In the genomic region with DNA sequence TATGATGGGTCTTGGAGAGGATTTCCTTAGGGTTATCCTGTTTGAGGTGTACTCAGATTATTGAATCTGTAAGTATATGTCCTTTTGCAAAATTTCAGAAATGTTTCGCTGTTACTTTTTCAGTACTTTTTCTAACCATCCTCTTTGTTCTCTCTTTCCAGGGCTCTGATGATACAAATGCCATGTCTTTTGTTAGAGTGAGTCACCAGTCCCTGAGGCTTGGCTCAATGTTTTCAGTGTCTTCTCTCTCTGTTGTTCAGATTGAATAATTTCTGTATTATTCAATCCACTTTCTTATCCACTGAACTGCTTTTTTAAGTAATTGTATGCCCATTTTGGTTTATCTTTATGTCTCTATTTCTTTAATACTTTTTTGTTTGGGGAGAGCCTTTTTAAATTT, we compare ENCODE assay signal across 23 cellular contexts.
"Had no signal": no experiment of that assay in that cellular context is flagged by ENCODE, and none has a peak within 500 bp of the region (broad histone marks: within the 10 kb centered on the region; RNA-seq: fewer than 3 reads in every experiment).

No MANE protein-coding gene starts in this region.

- H3K27me3 ChIP-seq: body of pancreas, hepatocyte, left lung, neural progenitor cell, sigmoid colon, thyroid gland, upper lobe of right lung had no signal

- H3K36me3 ChIP-seq: left lung, neural progenitor cell, sigmoid colon, thyroid gland, upper lobe of right lung had no signal

- H3K4me3 Mint-ChIP-seq: activated B cell treated with CpG ODN at 0.5 μM for 24 hours; activated CD4-positive, alpha-beta T cell treated with anti-CD3 and anti-CD28 coated beads for 36 hours; activated naive CD8-positive, alpha-beta T cell treated with anti-CD3 and anti-CD28 coated beads, Interleukin-2, amount 10 ng/mL, durations not matched to agents 7 days and 5 days; immature natural killer cell; naive thymus-derived CD4-positive, alpha-beta T cell; neural progenitor cell; T-helper 1 cell treated with Interleukin-12 subunit alpha and Interleukin-12 subunit beta and Interleukin-4 antibody, amounts not matched to agents 30 μg/mL and 1 μg/mL, for 36 hours had no signal

- H3K4me1 ChIP-seq: body of pancreas, left lung, neural progenitor cell, thyroid gland, upper lobe of right lung had no signal

- H3K4me3 ChIP-seq: body of pancreas, hepatocyte, left lung, lung, neural progenitor cell, sigmoid colon, thyroid gland, upper lobe of right lung had no signal

- ATAC-seq: activated CD4-positive, alpha-beta T cell treated with anti-CD3 and anti-CD28 coated beads for 36 hours; body of pancreas; left lung; naive thymus-derived CD4-positive, alpha-beta T cell; upper lobe of right lung had no signal

- H2AFZ ChIP-seq: hepatocyte, neural progenitor cell had no signal

- H3K9me3 ChIP-seq: body of pancreas, left lung, sigmoid colon, thyroid gland, upper lobe of right lung had no signal

- H3K36me3 Mint-ChIP-seq: activated naive CD8-positive, alpha-beta T cell treated with anti-CD3 and anti-CD28 coated beads, Interleukin-2, amount 10 ng/mL, durations not matched to agents 7 days and 5 days; immature natural killer cell; naive thymus-derived CD4-positive, alpha-beta T cell; neural progenitor cell had no signal

- H3K27ac ChIP-seq: body of pancreas, hepatocyte, left lung, neural progenitor cell, sigmoid colon, thyroid gland, upper lobe of right lung had no signal

- H3K79me2 ChIP-seq: hepatocyte had no signal

- H3K9me3 Mint-ChIP-seq: activated B cell treated with CpG ODN at 0.5 μM for 24 hours; activated naive CD8-positive, alpha-beta T cell treated with anti-CD3 and anti-CD28 coated beads, Interleukin-2, amount 10 ng/mL, durations not matched to agents 7 days and 5 days; neural progenitor cell; T-helper 1 cell treated with Interleukin-12 subunit alpha and Interleukin-12 subunit beta and Interleukin-4 antibody, amounts not matched to agents 30 μg/mL and 1 μg/mL, for 36 hours had no signal

- H3K27ac Mint-ChIP-seq: activated B cell treated with CpG ODN at 0.5 μM for 24 hours; activated CD4-positive, alpha-beta T cell treated with anti-CD3 and anti-CD28 coated beads for 36 hours; activated naive CD8-positive, alpha-beta T cell treated with anti-CD3 and anti-CD28 coated beads, Interleukin-2, amount 10 ng/mL, durations not matched to agents 7 days and 5 days; immature natural killer cell; naive thymus-derived CD4-positive, alpha-beta T cell; neural progenitor cell; T-helper 1 cell treated with Interleukin-12 subunit alpha and Interleukin-12 subunit beta and Interleukin-4 antibody, amounts not matched to agents 30 μg/mL and 1 μg/mL, for 36 hours had no signal

- H3K4me2 ChIP-seq: hepatocyte, neural progenitor cell had no signal

- DNase-seq: activated B cell treated with CpG ODN at 0.5 μM for 24 hours; activated CD4-positive, alpha-beta T cell treated with anti-CD3 and anti-CD28 coated beads for 36 hours; activated CD4-positive, alpha-beta T cell treated with anti-CD3 and anti-CD28 coated beads, Interleukin-2, amount 50 U/mL, for 4 hours; activated naive CD4-positive, alpha-beta T cell treated with Interleukin-2 at 50 U/mL for 16 hours; activated naive CD8-positive, alpha-beta T cell treated with anti-CD3 and anti-CD28 coated beads, Interleukin-2, amount 10 ng/mL, durations not matched to agents 7 days and 5 days; activated T-cell treated with anti-CD3 and anti-CD28 coated beads, Interleukin-2, amount 50 U/mL, for 48 hours; amygdala; body of pancreas; glutamatergic neuron; immature natural killer cell; left lung; naive thymus-derived CD4-positive, alpha-beta T cell; retina; sigmoid colon; stimulated activated CD4-positive, alpha-beta T cell treated with anti-CD3 and anti-CD28 coated beads, Interleukin-2, amount 100 ng/mL, for 48 hours; stimulated activated naive CD4-positive, alpha-beta T cell; T1000; thyroid gland; upper lobe of right lung had no signal

- H3K4me1 Mint-ChIP-seq: activated B cell treated with CpG ODN at 0.5 μM for 24 hours; activated CD4-positive, alpha-beta T cell treated with anti-CD3 and anti-CD28 coated beads for 36 hours; activated naive CD8-positive, alpha-beta T cell treated with anti-CD3 and anti-CD28 coated beads, Interleukin-2, amount 10 ng/mL, durations not matched to agents 7 days and 5 days; immature natural killer cell; naive thymus-derived CD4-positive, alpha-beta T cell; neural progenitor cell had no signal

- H3K9ac ChIP-seq: neural progenitor cell had no signal
